1 cellular context compared by ENCODE assay signal in the genomic region with DNA sequence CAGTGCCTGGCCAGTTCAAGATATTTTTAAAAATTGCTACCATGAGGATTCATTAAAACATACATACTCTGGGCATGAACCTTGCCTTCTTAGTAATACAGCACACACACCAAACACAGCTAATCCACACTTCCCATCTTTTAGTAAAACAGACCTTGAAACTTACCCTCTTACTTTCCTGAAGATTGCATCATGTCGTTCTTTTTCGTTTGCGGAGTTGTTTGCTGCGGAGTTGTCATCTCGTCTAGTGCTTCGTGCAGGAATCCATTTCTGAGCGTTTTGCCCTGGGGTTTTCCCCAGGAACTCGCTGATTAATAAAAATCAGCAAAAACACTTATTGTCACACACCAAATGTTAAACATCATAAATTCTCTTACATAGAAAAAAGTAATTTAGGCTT.
TF ChIP-seq lines count a peak whose summit lies in the region.

No MANE protein-coding gene starts in this region.

TF ChIP-seq in GM12878, 131 proteins besides CTCF, POLR2A, EP300 and RAD21:
- TF ChIP-seq, protein P1, sequence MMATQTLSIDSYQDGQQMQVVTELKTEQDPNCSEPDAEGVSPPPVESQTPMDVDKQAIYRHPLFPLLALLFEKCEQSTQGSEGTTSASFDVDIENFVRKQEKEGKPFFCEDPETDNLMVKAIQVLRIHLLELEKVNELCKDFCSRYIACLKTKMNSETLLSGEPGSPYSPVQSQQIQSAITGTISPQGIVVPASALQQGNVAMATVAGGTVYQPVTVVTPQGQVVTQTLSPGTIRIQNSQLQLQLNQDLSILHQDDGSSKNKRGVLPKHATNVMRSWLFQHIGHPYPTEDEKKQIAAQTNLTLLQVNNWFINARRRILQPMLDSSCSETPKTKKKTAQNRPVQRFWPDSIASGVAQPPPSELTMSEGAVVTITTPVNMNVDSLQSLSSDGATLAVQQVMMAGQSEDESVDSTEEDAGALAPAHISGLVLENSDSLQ (IDR thresholded peaks at IDR 0.05): no peak
- TF ChIP-seq POLR2AphosphoS5 (IDR thresholded peaks at IDR 0.05; ENCODE audit: low read length) (peak; percentile 29; the same call in 1 of the 2 replicates), ZNF622 (IDR thresholded peaks at IDR 0.05) (no peak)
